In the genomic region with DNA sequence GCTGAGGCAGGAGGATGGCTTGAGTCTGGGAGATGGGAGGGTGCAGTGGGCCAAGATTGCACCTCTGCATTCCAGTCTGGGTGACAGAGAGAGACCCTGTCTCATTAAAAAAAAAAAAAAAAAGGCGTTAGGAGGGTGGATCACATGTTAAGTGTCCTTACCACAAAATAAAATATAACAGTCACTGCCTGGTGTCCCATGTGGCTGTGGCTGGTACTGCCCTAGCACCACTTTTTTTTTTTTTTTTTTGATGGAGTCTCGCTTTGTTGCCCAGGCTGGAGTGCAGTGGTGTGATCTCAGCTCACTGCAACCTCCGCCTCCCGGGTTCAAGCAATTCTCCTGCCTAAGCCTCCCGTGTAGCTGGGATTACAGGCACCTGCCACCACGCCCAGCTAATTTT, we compare ENCODE assay signal across 8 cellular contexts.
A peak's percentile ranks its signal among the peaks of the same experiment; 100 is the strongest.
DNase-seq lines count a peak whose midpoint lies in the region; ATAC-seq and TF ChIP-seq lines count a peak whose summit lies in the region.
"Not testable (repeated sequence)": the region's sequence is repeated elsewhere in the genome, so short reads cannot be mapped to it uniquely, and the experiment has no call there.

No MANE protein-coding gene starts in this region.

- not testable (repeated sequence) for H3K27me3 Mint-ChIP-seq in nephron progenitor cell (ENCODE audit: low read depth, poor library complexity)

- H3K4me1 ChIP-seq in BE2C; thoracic aorta (ENCODE audit: control insufficient read depth in 1 of 2, low read depth in 2 of 2): not testable (repeated sequence)

- peak; percentile 6; the same call in 1 of the 2 replicates for TF ChIP-seq CTCF in BE2C (IDR thresholded peaks at IDR 0.05; ENCODE audit: low read depth, low read length)
- TF ChIP-seq CTCF in GM12874 (IDR thresholded peaks at IDR 0.05; ENCODE audit: insufficient read depth, low read depth, low read length), result 0 out of 2 replicates have a peak, but pooled peaks have one; percentile 23
- peak; percentile 25 for TF ChIP-seq CTCF in brain microvascular endothelial cell (IDR thresholded peaks at IDR 0.05; ENCODE audit: low read depth, low read length, missing control alignments)
- TF ChIP-seq CTCF in fibroblast of mammary gland (conservative IDR thresholded peaks at IDR 0.05; ENCODE audit: control insufficient read depth, insufficient read depth, low read depth, low read length), result peak; percentile 8
- peak; percentile 11 for TF ChIP-seq CTCF in nephron progenitor cell (IDR thresholded peaks at IDR 0.05)
- TF ChIP-seq CTCF in thoracic aorta (IDR thresholded peaks at IDR 0.05), result peak; percentile 21

- peaks cover 44% of the 10 kb centered on the region for H3K4me1 Mint-ChIP-seq in nephron progenitor cell

- not testable (repeated sequence) for H3K27ac ChIP-seq in brain microvascular endothelial cell, thoracic aorta

- not testable (repeated sequence) for H3K36me3 ChIP-seq in BE2C; brain microvascular endothelial cell (replicated peaks); thoracic aorta

- not testable (repeated sequence) for H3K9me3 ChIP-seq in BE2C, thoracic aorta

- H3K27me3 ChIP-seq in BE2C; brain microvascular endothelial cell (replicated peaks); thoracic aorta (replicated peaks; ENCODE audit: insufficient read depth): not testable (repeated sequence)

- ATAC-seq in SK-N-SH treated with all-trans-retinoic acid at 6 μM for 48 hours, result peak; percentile 53; the same call in 2 of the 3 replicates
- ATAC-seq in thoracic aorta (ENCODE audit: insufficient number of reproducible peaks, low FRiP score, low read depth), result not testable (repeated sequence)

- DNase-seq in BE2C; brain microvascular endothelial cell; fibroblast of mammary gland (ENCODE audit: low read depth); nephron progenitor cell; thoracic aorta (ENCODE audit: low spot score): not testable (repeated sequence)
- peak; percentile 5 for DNase-seq in KBM-7

- not testable (repeated sequence) for H3K27ac Mint-ChIP-seq in nephron progenitor cell

- peaks cover 14% of the 10 kb centered on the region for H3K36me3 Mint-ChIP-seq in nephron progenitor cell (ENCODE audit: low read depth)

- H3K9me3 Mint-ChIP-seq in nephron progenitor cell, result peaks cover 19% of the 10 kb centered on the region

- in situ Hi-C loops in KBM-7 (cut with MboI; ENCODE audit: low pct_unique_long_range_greater_than_20kb, low sequenced_read_pairs); brain microvascular endothelial cell (cut with HindIII; ENCODE audit: low pct_ligation_motif_present, low sequenced_read_pairs): not testable (repeated sequence)

- H3K4me3 ChIP-seq in BE2C (ENCODE audit: low read depth, low read length); brain microvascular endothelial cell (ENCODE audit: low read depth, low read length); fibroblast of mammary gland (ENCODE audit: control insufficient read depth, low read depth, low read length); thoracic aorta: not testable (repeated sequence)

- not testable (repeated sequence) for H3K4me3 Mint-ChIP-seq in nephron progenitor cell
